In genomic region chr17:33981713-33982601, GRCh38 we compare ENCODE assay signal across 12 cellular contexts.
DNase-seq lines count a peak whose midpoint lies in the region; ATAC-seq and TF ChIP-seq lines count a peak whose summit lies in the region.
"Had no signal": no experiment of that assay in that cellular context is flagged by ENCODE, and none has a peak within 500 bp of the region (broad histone marks: within the 10 kb centered on the region; RNA-seq: fewer than 3 reads in every experiment).

No MANE protein-coding gene starts in this region.

- H3K27me3 ChIP-seq in left lung = no peaks in the 10 kb centered on the region
- no peaks in the 10 kb centered on the region for H3K27me3 ChIP-seq in adrenal gland
- H3K27me3 ChIP-seq: gastrocnemius medialis had no signal

- ATAC-seq in mucosa of descending colon (peak; percentile 82), left lung (no peak)
- ATAC-seq: gastrocnemius medialis had no signal

- 55 to 61% (median 60%) methylated on average over 6 of the region's 6 CpGs for WGBS in adrenal gland, 4 donors

- peaks cover 11% of the 10 kb centered on the region for H3K4me1 ChIP-seq in mucosa of descending colon (ENCODE audit: low read depth)
- H3K4me1 ChIP-seq in left lung = no peaks in the 10 kb centered on the region
- H3K4me1 ChIP-seq in adrenal gland (replicated peaks in 1 of 2) = no peaks in the 10 kb centered on the region

- no peak for TF ChIP-seq CTCF in mucosa of descending colon (IDR thresholded peaks at IDR 0.05)
- no peak for TF ChIP-seq CTCF in left lung (IDR thresholded peaks at IDR 0.05)
- no peak for TF ChIP-seq CTCF in adrenal gland (IDR thresholded peaks at IDR 0.05)

- TF ChIP-seq POLR2A in adrenal gland (IDR thresholded peaks at IDR 0.05) = no peak

- H3K36me3 ChIP-seq in mucosa of descending colon (ENCODE audit: low read depth) (no peaks in the 10 kb centered on the region), left lung (no peaks in the 10 kb centered on the region), adrenal gland (replicated peaks in 1 of 2) (no peaks in the 10 kb centered on the region)
- H3K36me3 ChIP-seq: gastrocnemius medialis had no signal

- intact Hi-C loops in mucosa of descending colon (cut with DNase I, micrococcal nuclease) (no loop called here), left lung (cut with DNase I) (no loop called here), adrenal gland (cut with DNase I) (no loop called here)

- H3K27ac ChIP-seq in left lung (no peak overlapping the region), adrenal gland (no peak overlapping the region)

- H3K9me3 ChIP-seq in mucosa of descending colon = no peaks in the 10 kb centered on the region
- no peaks in the 10 kb centered on the region for H3K9me3 ChIP-seq in left lung
- no peaks in the 10 kb centered on the region for H3K9me3 ChIP-seq in adrenal gland (replicated peaks in 1 of 3)
- H3K9me3 ChIP-seq: gastrocnemius medialis had no signal

- peak; percentile 8 for DNase-seq in NCI-H2107 treated with DMSO at 0.1 percent for 48 hours (lab: John Stamatoyannopoulos, UW; ENCODE audit: unreplicated experiment)
- DNase-seq in NCI-H2107 (lab: John Stamatoyannopoulos, UW) = no peak
- DNase-seq in NCI-H1417 treated with DMSO at 0.1 percent for 48 hours (lab: John Stamatoyannopoulos, UW) = peak; percentile 8
- DNase-seq in NCI-H748 treated with DMSO at 0.1 percent for 48 hours (lab: John Stamatoyannopoulos, UW) = peak; percentile 87
- DNase-seq in mucosa of descending colon = peak in 2 of 3 donors; percentile 70 to 71
- no peak for DNase-seq in T1000 (lab: John Stamatoyannopoulos, UW)
- no peak for DNase-seq in left lung
- no peak for DNase-seq in adrenal gland
- DNase-seq: activated naive CD4-positive, alpha-beta T cell treated with Interleukin-2 at 50 U/mL for 16 hours; gastrocnemius medialis; HCEC 1CT; stimulated activated CD4-positive, alpha-beta T cell treated with anti-CD3 and anti-CD28 coated beads, Interleukin-15, amount 100 ng/mL, for 24 hours had no signal

- no peak overlapping the region for H3K4me3 ChIP-seq in mucosa of descending colon
- no peak overlapping the region for H3K4me3 ChIP-seq in left lung
- H3K4me3 ChIP-seq in adrenal gland = no peak overlapping the region
- H3K4me3 ChIP-seq: gastrocnemius medialis had no signal

Comparison
In these comparisons a context has a peak if more than half of its experiments do, and no peak if none do; other contexts are left out.
1. DNase-seq: peak in NCI-H2107 treated with DMSO at 0.1 percent for 48 hours (single experiment), NCI-H1417 treated with DMSO at 0.1 percent for 48 hours (single experiment), NCI-H748 treated with DMSO at 0.1 percent for 48 hours (single experiment) and mucosa of descending colon (2 of 3); none in NCI-H2107 (single experiment), T1000 (single experiment), left lung (0 of 2) and adrenal gland (0 of 7).